Comparison of ENCODE assay signal across 19 cellular contexts in the genomic region with DNA sequence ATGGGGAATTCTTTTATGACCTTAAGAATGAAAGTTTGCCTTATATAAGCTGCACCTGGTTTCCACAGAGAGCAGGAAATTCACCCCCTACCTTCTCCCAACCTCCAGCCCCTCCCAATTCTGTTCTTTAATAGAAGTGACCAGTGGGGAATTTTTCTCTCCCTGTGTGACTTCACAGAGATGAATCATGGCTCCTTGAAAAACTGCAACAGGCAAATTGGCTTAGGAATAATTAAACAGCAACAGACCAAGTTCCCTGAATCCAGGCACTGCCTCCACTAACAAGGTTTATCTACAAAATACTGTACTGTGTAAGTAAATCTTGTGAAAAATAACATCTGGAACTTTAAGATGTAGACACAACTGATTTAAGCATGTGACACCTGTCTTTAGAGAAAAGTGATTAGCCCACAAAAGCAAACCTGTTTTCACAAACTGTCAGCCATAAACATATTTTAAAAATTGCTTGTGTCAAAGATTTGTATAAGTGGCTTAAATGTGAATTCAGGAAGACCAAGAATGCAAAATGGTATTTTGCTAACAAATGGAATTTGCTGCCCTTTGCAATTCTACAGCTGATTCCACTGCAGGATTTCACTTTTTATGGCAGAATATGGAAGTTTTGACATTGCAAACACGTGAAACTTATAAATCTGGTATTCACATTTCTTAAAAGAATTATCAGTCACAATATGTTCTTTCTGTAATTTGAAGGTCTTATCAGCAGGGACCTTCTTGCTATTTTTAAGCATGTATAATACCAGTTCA. TPM values are rescaled to one million over a fixed set of nuclear protein-coding genes. Genes with fewer than 3 reads are reported as not detected.
A peak's percentile ranks its signal among the peaks of the same experiment; 100 is the strongest.
DNase-seq lines count a peak whose midpoint lies in the region; ATAC-seq, FAIRE-seq and TF ChIP-seq lines count a peak whose summit lies in the region.
"Had no signal": no experiment of that assay in that cellular context is flagged by ENCODE, and none has a peak within 500 bp of the region (broad histone marks: within the 10 kb centered on the region; RNA-seq: fewer than 3 reads in every experiment).

No MANE protein-coding gene starts in this region.

- POLR2A ChIA-PET in A673 (lab: Charles Lee; ENCODE audit: low non-redundant PET) (interaction anchor here (0.6 kb wide), 1 partner anchor 9 kb away, joined by 3 read pairs; no protein-coding TSS in a partner anchor), HepG2 (lab: Yijun Ruan, JAX) (no interaction called here)

- BruUV-seq in A673 (replicated peaks; lab: Mats Ljungman, UMichigan) (no TSS peak), HepG2 (replicated peaks; lab: Mats Ljungman, UMichigan) (no TSS peak)

- H3K9ac ChIP-seq in HepG2 (ENCODE audit: insufficient read depth, low read depth, low read length), result no peak overlapping the region

- H3K27me3 ChIP-seq in A673 (replicated peaks; ENCODE audit: insufficient read depth, low read depth, low read length, poor library complexity) (no peaks in the 10 kb centered on the region), bronchial epithelial cell (ENCODE audit: control insufficient read depth, insufficient read depth, low read length) (no peaks in the 10 kb centered on the region), HepG2 (ENCODE audit: control insufficient read depth in 1 of 2, insufficient read depth in 2 of 2, low read length in 2 of 2) (no peaks in the 10 kb centered on the region)
- H3K27me3 ChIP-seq: colonic mucosa, uterus had no signal

- no peaks in the 10 kb centered on the region for H3K36me3 ChIP-seq in A673 (ENCODE audit: insufficient read depth, low read length, poor library complexity, severe bottlenecking)
- H3K36me3 ChIP-seq in bronchial epithelial cell (ENCODE audit: control insufficient read depth, insufficient read depth, low read length), result no peaks in the 10 kb centered on the region
- no peaks in the 10 kb centered on the region for H3K36me3 ChIP-seq in HepG2 (replicated peaks in 1 of 2; ENCODE audit: control insufficient read depth in 1 of 2, insufficient read depth in 2 of 2, low read length in 2 of 2)
- H3K36me3 ChIP-seq: colonic mucosa, left ventricle myocardium inferior, uterus had no signal

- WGBS in HepG2 (ENCODE audit: low lambda C conversion rate), result 89% methylated on average over 1 of the region's 1 CpG

- no peaks in the 10 kb centered on the region for H3K79me2 ChIP-seq in HepG2 (ENCODE audit: insufficient read depth, low read length)

- no peak overlapping the region for H3K4me2 ChIP-seq in HepG2 (ENCODE audit: low read depth, low read length)

- H3K27ac ChIP-seq in A673 (ENCODE audit: low read depth, low read length, poor library complexity, severe bottlenecking) (no peak overlapping the region), HepG2 (ENCODE audit: extremely low read length, insufficient read depth, low read length) (no peak overlapping the region)
- H3K27ac ChIP-seq: colonic mucosa, left ventricle myocardium inferior, VCaP had no signal

- no peak for TF ChIP-seq CTCF in A673 (conservative IDR thresholded peaks at IDR 0.05; ENCODE audit: low read depth, low read length)
- TF ChIP-seq CTCF in bronchial epithelial cell (IDR thresholded peaks at IDR 0.05; ENCODE audit: insufficient read depth, low read length, severe bottlenecking), result no peak
- TF ChIP-seq CTCF in HepG2 (CRISPR knock-in tag; IDR thresholded peaks at IDR 0.05), result no peak

- no peak overlapping the region for H3K4me3 ChIP-seq in A673 (ENCODE audit: low read depth, low read length, poor library complexity, severe bottlenecking)
- H3K4me3 ChIP-seq in bronchial epithelial cell (ENCODE audit: low read depth, low read length), result no peak overlapping the region
- H3K4me3 ChIP-seq in HepG2 (replicated peaks in 1 of 3; ENCODE audit: insufficient read depth in 1 of 3, low read depth in 2 of 3, low read length in 3 of 3), result no peak overlapping the region
- H3K4me3 ChIP-seq: colonic mucosa, left ventricle myocardium inferior, uterus had no signal

- FAIRE-seq in bronchial epithelial cell (lab: Jason Lieb, UNC), result no peak
- FAIRE-seq in HepG2 (lab: Jason Lieb, UNC), result no peak
- FAIRE-seq: HTR-8/SVneo had no signal

- peaks cover 37% of the 10 kb centered on the region for H3K4me1 ChIP-seq in A673 (ENCODE audit: insufficient read depth, low read length, poor library complexity, severe bottlenecking)
- peaks cover 67% of the 10 kb centered on the region for H3K4me1 ChIP-seq in HepG2 (ENCODE audit: insufficient read depth, low read length)

- H4K20me1 ChIP-seq in HepG2 (ENCODE audit: insufficient read depth, low read length), result no peaks in the 10 kb centered on the region

- in situ Hi-C loops in HepG2 (cut with HindIII; ENCODE audit: extremely low pct_ligation_motif_present, low pct_unique_long_range_greater_than_20kb), result no loop called here

- TF ChIP-seq POLR2A in HepG2 (IDR thresholded peaks at IDR 0.05; ENCODE audit: insufficient read depth in 1 of 2, low read depth in 2 of 2, low read length in 2 of 2), result no peak

- CTCF ChIA-PET in A673 (lab: Charles Lee), result interaction anchor here (0.6 to 1.3 kb wide), 2 partner anchors 164 to 1108 kb away, joined by 4 read pairs; no protein-coding TSS in a partner anchor
- CTCF ChIA-PET in HepG2 (lab: Yijun Ruan, JAX; ENCODE audit: low intra/inter-chr PET ratio, low total read pairs), result no interaction called here

- TF ChIP-seq EP300 in HepG2 (IDR thresholded peaks at IDR 0.05; ENCODE audit: low read depth in 2 of 2, low read length in 2 of 2) (no peak), HepG2 (CRISPR knock-in tag; IDR thresholded peaks at IDR 0.05; ENCODE audit: borderline replicate concordance) (no peak)

- intact Hi-C loops in A673 (cut with micrococcal nuclease; ENCODE audit: unreplicated experiment), result no loop called here
- intact Hi-C loops in HepG2 (cut with micrococcal nuclease; ENCODE audit: unreplicated experiment), result no loop called here

- H2AFZ ChIP-seq in HepG2 (ENCODE audit: low read length), result no peak overlapping the region

- ATAC-seq in HepG2, result no peak

- no peak for TF ChIP-seq RAD21 in HepG2 (CRISPR knock-in tag; IDR thresholded peaks at IDR 0.05)

- DNase-seq in A673 (ENCODE audit: low spot score) (peak; percentile 42), NCI-H226 (peak; percentile 29), bronchial epithelial cell (ENCODE audit: low read depth) (peak; percentile 80), HepG2 (ENCODE audit: low spot score) (no peak), RKO (ENCODE audit: low spot score) (no peak), NCI-H1930 (lab: John Stamatoyannopoulos, UW) (no peak)
- no peak for DNase-seq in effector CD8-positive, alpha-beta T cell (lab: John Stamatoyannopoulos, UW)
- no peak for DNase-seq in central memory CD4-positive, alpha-beta T cell
- DNase-seq: activated naive CD4-positive, alpha-beta T cell treated with anti-CD3 and anti-CD28 coated beads for 36 hours; colonic mucosa; DND-41; GOT3; left ventricle myocardium inferior; NCI-H1105 treated with DMSO at 0.1 percent for 48 hours; SHP77 treated with DMSO at 0.1 percent for 48 hours; stimulated activated CD4-positive, alpha-beta T cell treated with anti-CD3 and anti-CD28 coated beads, Interleukin-15, amount 100 ng/mL, for 24 hours; uterus had no signal

- H3K9me3 ChIP-seq in A673 (ENCODE audit: low read depth, low read length, poor library complexity, severe bottlenecking), result no peaks in the 10 kb centered on the region
- no peaks in the 10 kb centered on the region for H3K9me3 ChIP-seq in HepG2 (ENCODE audit: low read length)
- H3K9me3 ChIP-seq: colonic mucosa, left ventricle myocardium inferior, uterus had no signal

TF ChIP-seq in HepG2, 621 proteins besides CTCF, POLR2A, EP300 and RAD21 (continues in another document):
- no peak for TF ChIP-seq ZNF607 (CRISPR knock-in tag; IDR thresholded peaks at IDR 0.05; ENCODE audit: borderline replicate concordance)

RNA-seq across cellular contexts. Expression of a gene that starts 54.0 kb away (rescaled TPM):
- total RNA-seq in A673 (2021), result 6.4 and 11.3 TPM in 2 replicates
- total RNA-seq in bronchial epithelial cell, result 0.53 and 1.3 TPM in 2 replicates
- 6.1 and 12.7 TPM in 2 replicates for total RNA-seq in HepG2 (2016; rRNA removed; fragmentation: Illumina TruSeq; extraction: Trizol)
- total RNA-seq in HepG2 (2016; cell fraction: cytosol; rRNA removed; fragmentation: Illumina TruSeq; extraction: Trizol; ENCODE audit: low read depth), result 2.6 and 6.2 TPM in 2 replicates
- total RNA-seq in HepG2 (2016; cell fraction: insoluble cytoplasmic fraction; rRNA removed; fragmentation: Illumina TruSeq; extraction: Trizol), result 7.8 and 11.4 TPM in 2 replicates
- 4.5 and 4.8 TPM in 2 replicates for total RNA-seq in HepG2 (2016; cell fraction: membrane; rRNA removed; fragmentation: Illumina TruSeq; extraction: Trizol)
- total RNA-seq in HepG2 (2016; cell fraction: nucleus; rRNA removed; fragmentation: Illumina TruSeq; extraction: Trizol), result 5.6 and 13.0 TPM in 2 replicates
- polyA plus RNA-seq in HepG2 (2011; rRNA removed), result 4.5 and 5.5 TPM in 2 replicates
- 1.9 and 2.6 TPM in 2 replicates for polyA plus RNA-seq in HepG2 (2011; cell fraction: cytosol; rRNA removed)
- polyA plus RNA-seq in HepG2 (2011; cell fraction: nucleus; rRNA removed), result 1.2 and 2.2 TPM in 2 replicates
- polyA plus RNA-seq in HepG2 (2012), result 3.5 and 6.1 TPM in 2 replicates
- 3.2 and 3.5 TPM in 2 replicates for polyA plus RNA-seq in HepG2 (2016; cell fraction: cytosol; fragmentation: Illumina TruSeq; extraction: Trizol; ENCODE audit: low read depth)
- 7.9 and 10.9 TPM in 2 replicates for polyA plus RNA-seq in HepG2 (2016; cell fraction: insoluble cytoplasmic fraction; fragmentation: Illumina TruSeq; extraction: Trizol; ENCODE audit: low read depth)
- polyA plus RNA-seq in HepG2 (2016; cell fraction: membrane; fragmentation: Illumina TruSeq; extraction: Trizol; ENCODE audit: low read depth), result 4.2 and 7.1 TPM in 2 replicates
- polyA plus RNA-seq in HepG2 (2016; cell fraction: nucleus; fragmentation: Illumina TruSeq; extraction: Trizol; ENCODE audit: insufficient read depth, low read depth), result 10.4 and 11.9 TPM in 2 replicates
- 13.9 and 20.9 TPM in 2 replicates for polyA minus RNA-seq in HepG2 (2011; rRNA and poly(A)+ RNA removed; ENCODE audit: low replicate concordance)
- 0.62 and 3.3 TPM in 2 replicates for polyA minus RNA-seq in HepG2 (2011; cell fraction: cytosol; rRNA and poly(A)+ RNA removed)
- polyA minus RNA-seq in HepG2 (2011; cell fraction: nucleus; rRNA and poly(A)+ RNA removed), result 4.2 and 5.0 TPM in 2 replicates

Comparison
In these comparisons a context has a peak if more than half of its experiments do, and no peak if none do; other contexts are left out.
1. DNase-seq: peak in A673 (single experiment), NCI-H226 (single experiment) and bronchial epithelial cell (single experiment); none in HepG2 (single experiment), RKO (single experiment), effector CD8-positive, alpha-beta T cell (single experiment), central memory CD4-positive, alpha-beta T cell (single experiment) and NCI-H1930 (0 of 2).